In the genomic region with DNA sequence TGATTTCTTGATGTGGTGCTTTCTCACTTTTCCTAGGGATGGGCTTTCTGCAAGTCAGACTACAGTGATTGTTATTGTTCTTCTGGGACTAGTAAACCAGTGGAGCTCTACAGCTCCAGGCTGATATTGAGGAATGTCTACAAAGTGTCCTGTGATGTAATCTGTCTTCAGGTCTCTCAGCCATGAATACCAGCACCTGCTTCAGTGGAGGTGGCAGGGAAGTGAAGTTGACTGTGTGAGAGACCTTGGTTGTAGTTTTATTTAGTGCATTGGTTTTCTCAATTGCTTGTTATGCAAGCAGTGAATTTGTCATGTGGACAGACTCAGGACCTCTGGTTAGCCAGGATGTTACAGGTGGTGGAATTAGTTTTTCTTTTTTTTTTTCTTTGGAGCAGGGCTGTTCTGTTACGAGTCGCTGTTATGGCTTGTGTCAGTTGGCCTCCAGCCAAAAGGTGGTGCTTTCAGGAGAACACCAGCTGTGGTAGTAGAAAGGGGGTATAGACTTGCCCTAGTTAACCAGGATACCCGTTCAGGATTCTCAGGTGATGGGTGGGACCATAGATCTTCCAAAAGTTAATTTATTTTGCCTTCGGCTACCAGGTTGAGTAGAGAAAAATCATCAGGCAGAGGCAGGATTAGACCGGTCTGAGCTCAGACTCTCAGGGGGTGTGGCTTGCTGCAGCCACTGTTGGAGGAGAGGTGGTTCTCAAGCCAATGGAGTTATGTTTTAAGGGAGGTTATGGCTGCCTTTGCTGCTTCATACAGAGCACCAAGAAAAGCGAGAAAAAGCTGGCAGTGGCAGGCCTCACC, we compare ENCODE assay signal across 13 cellular contexts. TPM values are rescaled to one million over a fixed set of nuclear protein-coding genes. Genes with fewer than 3 reads are reported as not detected.
A peak's percentile ranks its signal among the peaks of the same experiment; 100 is the strongest.
DNase-seq lines count a peak whose midpoint lies in the region; ATAC-seq and TF ChIP-seq lines count a peak whose summit lies in the region.
"Had no signal": no experiment of that assay in that cellular context is flagged by ENCODE, and none has a peak within 500 bp of the region (broad histone marks: within the 10 kb centered on the region; RNA-seq: fewer than 3 reads in every experiment).

No MANE protein-coding gene starts in this region.

- CTCF ChIA-PET in T-cell (lab: Charles Lee): no interaction called here

- peaks cover 5 to 6% of the 10 kb centered on the region in 2 donors for H3K27me3 Mint-ChIP-seq in T-cell
- H3K27me3 Mint-ChIP-seq in mesothelial cell of epicardium (ENCODE audit: low read depth): no peaks in the 10 kb centered on the region
- H3K27me3 Mint-ChIP-seq in nephron progenitor cell (ENCODE audit: low read depth, poor library complexity): peaks cover 6% of the 10 kb centered on the region

- DNase-seq in DMS 273 (lab: John Stamatoyannopoulos, UW; ENCODE audit: unreplicated experiment): peak; percentile 75
- DNase-seq in T-cell: peak in 1 of 34 experiments; percentile 2
- DNase-seq in mesothelial cell of epicardium (ENCODE audit: low spot score in 2 of 2, unreplicated experiment in 2 of 2): peak; percentile 23 to 57
- DNase-seq in AG08395 (ENCODE audit: low spot score): no peak
- no peak for DNase-seq in cortex of kidney (lab: John Stamatoyannopoulos, UW)
- no peak for DNase-seq in nephron progenitor cell
- DNase-seq: Calu3, lower lobe of right lung, NCI-H1092 treated with DMSO at 0.1 percent for 48 hours had no signal

- H3K9me3 ChIP-seq in HUES6 (ENCODE audit: control insufficient read depth, insufficient read depth, low read depth, low read length): peaks cover 4% of the 10 kb centered on the region; the same call in 1 of the 2 replicates
- H3K9me3 ChIP-seq: lower lobe of right lung had no signal

- no peak for TF ChIP-seq CTCF in mesothelial cell of epicardium (IDR thresholded peaks at IDR 0.05; ENCODE audit: unreplicated experiment)
- no peak for TF ChIP-seq CTCF in nephron progenitor cell (IDR thresholded peaks at IDR 0.05)

- peak overlapping the region; percentile 18; the same call in 1 of the 2 replicates for H3K4me3 ChIP-seq in HUES6 (ENCODE audit: low read depth, low read length)
- H3K4me3 ChIP-seq: lower lobe of right lung, SJSA1 had no signal

- H3K9me3 Mint-ChIP-seq in T-cell (peaks cover 0 to 3% (median 0%) of the 10 kb centered on the region in 3 donors), mesothelial cell of epicardium (peaks cover 5% of the 10 kb centered on the region), nephron progenitor cell (peaks cover 81% of the 10 kb centered on the region)

- H3K27ac Mint-ChIP-seq in T-cell (peak overlapping the region; percentile 16 to 71), mesothelial cell of epicardium (peak overlapping the region; percentile 98), nephron progenitor cell (no peak overlapping the region)

- no peaks in the 10 kb centered on the region for H3K36me3 ChIP-seq in HUES6 (ENCODE audit: control insufficient read depth, insufficient read depth, low read length)
- H3K36me3 ChIP-seq: lower lobe of right lung, SJSA1 had no signal

- H3K36me3 Mint-ChIP-seq in T-cell (no peaks in the 10 kb centered on the region), mesothelial cell of epicardium (no peaks in the 10 kb centered on the region), nephron progenitor cell (ENCODE audit: low read depth) (no peaks in the 10 kb centered on the region)

- peaks cover 18% of the 10 kb centered on the region for H3K4me1 ChIP-seq in HUES6 (ENCODE audit: control insufficient read depth, insufficient read depth, low read length)
- H3K4me1 ChIP-seq: lower lobe of right lung, SJSA1 had no signal

- ATAC-seq in T-cell (replicated peaks in 1 of 4) (peak in 3 of 4 experiments; percentile 36 to 53 (median 52)), HG03442 (IDR thresholded peaks at IDR 0.05; ENCODE audit: unreplicated experiment) (no peak)
- ATAC-seq: sciatic nerve had no signal

- POLR2A ChIA-PET in T-cell (lab: Charles Lee): no interaction called here

- H3K27ac ChIP-seq in HUES6 (ENCODE audit: low read depth, low read length): peak overlapping the region; percentile 5; the same call in 1 of the 2 replicates
- H3K27ac ChIP-seq: lower lobe of right lung, SJSA1 had no signal

- H3K4me3 Mint-ChIP-seq in T-cell: peak overlapping the region in 2 of 3 donors; percentile 28 to 32
- H3K4me3 Mint-ChIP-seq in mesothelial cell of epicardium: peak overlapping the region; percentile 63
- H3K4me3 Mint-ChIP-seq in nephron progenitor cell: no peak overlapping the region

- H3K9ac ChIP-seq in HUES6 (ENCODE audit: low read length): no peak overlapping the region

- H3K4me1 Mint-ChIP-seq in T-cell (no peaks in the 10 kb centered on the region), mesothelial cell of epicardium (peaks cover 19% of the 10 kb centered on the region), nephron progenitor cell (no peaks in the 10 kb centered on the region)

- no peaks in the 10 kb centered on the region for H3K27me3 ChIP-seq in HUES6 (ENCODE audit: control insufficient read depth, insufficient read depth, low read length)
- H3K27me3 ChIP-seq: SJSA1 had no signal

RNA-seq across cellular contexts. Expression of gene ZNF675, which starts 11.9 kb away (rescaled TPM):
- total RNA-seq in T-cell (10 to 100 TPM; 17.5 to 27.7 (median 24.2) TPM), mesothelial cell of epicardium (20.6 to 24.1 TPM (median 24.0 TPM) in 3 replicates)

RNA-seq across cellular contexts. Expression of gene ZNF681, which starts 59.8 kb away (rescaled TPM):
- total RNA-seq in T-cell (1 to 10 TPM; 2.4 to 6.7 (median 5.5) TPM), mesothelial cell of epicardium (7.3 to 9.0 TPM (median 8.8 TPM) in 3 replicates)

Comparison
In these comparisons a context has a peak if more than half of its experiments do, and no peak if none do; other contexts are left out.
1. DNase-seq: peak in DMS 273 (single experiment) and mesothelial cell of epicardium (2 of 2); none in AG08395 (single experiment), cortex of kidney (single experiment) and nephron progenitor cell (single experiment).